Comparison of ENCODE assay signal across 24 cellular contexts in genomic region chr5:153402550-153402949, GRCh38.
DNase-seq lines count a peak whose midpoint lies in the region; ATAC-seq, FAIRE-seq and TF ChIP-seq lines count a peak whose summit lies in the region.
"Had no signal": no experiment of that assay in that cellular context is flagged by ENCODE, and none has a peak within 500 bp of the region (broad histone marks: within the 10 kb centered on the region; RNA-seq: fewer than 3 reads in every experiment).

No MANE protein-coding gene starts in this region.

- H3K4me3 ChIP-seq in pancreas, result no peak overlapping the region
- H3K4me3 ChIP-seq: GM12878, HAP-1, mucosa of descending colon, stomach had no signal

- no peak overlapping the region for H3K27ac ChIP-seq in pancreas
- H3K27ac ChIP-seq: stomach had no signal

- no peaks in the 10 kb centered on the region for H3K36me3 Mint-ChIP-seq in HFFc6 (ENCODE audit: low read depth)
- H3K36me3 Mint-ChIP-seq: type B pancreatic cell had no signal

- H3K27ac Mint-ChIP-seq in HFFc6, result no peak overlapping the region
- H3K27ac Mint-ChIP-seq: type B pancreatic cell had no signal

- H3K27me3 Mint-ChIP-seq in HFFc6 (ENCODE audit: insufficient read depth), result peaks cover 1% of the 10 kb centered on the region; the same call in 1 of the 2 replicates
- H3K27me3 Mint-ChIP-seq: type B pancreatic cell had no signal

- no peak for ATAC-seq in HG02588 (IDR thresholded peaks at IDR 0.05; ENCODE audit: unreplicated experiment)
- ATAC-seq in pancreas, result no peak
- no peak for ATAC-seq in left colon
- ATAC-seq: GM12878, left cardiac atrium, mucosa of descending colon, Panc1 had no signal

- no peaks in the 10 kb centered on the region for H3K4me1 ChIP-seq in pancreas
- H3K4me1 ChIP-seq: HAP-1, stomach had no signal

- intact Hi-C loops in pancreas (cut with DNase I), result no loop called here
- intact Hi-C loops in left colon (cut with DNase I, micrococcal nuclease), result no loop called here

- no peaks in the 10 kb centered on the region for H3K27me3 ChIP-seq in pancreas
- H3K27me3 ChIP-seq: stomach had no signal

- no peak overlapping the region for H3K4me3 Mint-ChIP-seq in HFFc6
- H3K4me3 Mint-ChIP-seq: type B pancreatic cell had no signal

- no peak for TF ChIP-seq CTCF in HFFc6 (IDR thresholded peaks at IDR 0.05)
- TF ChIP-seq CTCF in pancreas (IDR thresholded peaks at IDR 0.05), result no peak

- no peaks in the 10 kb centered on the region for H3K36me3 ChIP-seq in pancreas
- H3K36me3 ChIP-seq: HAP-1, stomach had no signal

- no peak for FAIRE-seq in pancreas (lab: Jason Lieb, UNC)
- FAIRE-seq: GM12878 had no signal

- no peaks in the 10 kb centered on the region for H3K9me3 ChIP-seq in pancreas
- H3K9me3 ChIP-seq: HAP-1, stomach had no signal

- no peaks in the 10 kb centered on the region for H3K9me3 Mint-ChIP-seq in HFFc6
- H3K9me3 Mint-ChIP-seq: type B pancreatic cell had no signal

- H3K4me1 Mint-ChIP-seq in HFFc6 (ENCODE audit: low read depth), result peaks cover 13% of the 10 kb centered on the region

- DNase-seq in AG08395 (ENCODE audit: low spot score) (peak; percentile 62), HFFc6 (peak; percentile 51), amniotic epithelial cell (ENCODE audit: low read depth) (peak; percentile 40), myocyte (ENCODE audit: low read depth) (peak; percentile 29), NCI-H2171 (lab: John Stamatoyannopoulos, UW) (no peak), pancreas (no peak), left colon (no peak)
- DNase-seq: ACHN; activated CD4-positive, alpha-beta T cell treated with anti-CD3 and anti-CD28 coated beads, Interleukin-2, amount 50 U/mL, for 1 hour; activated CD8-positive, alpha-beta memory T cell treated with anti-CD3 and anti-CD28 coated beads, Interleukin-2, amount 50 U/mL, for 48 hours; activated effector memory CD4-positive, alpha-beta T cell treated with anti-CD3 and anti-CD28 coated beads, Interleukin-2, amount 50 U/mL, for 16 hours; hypothalamus; Kasumi-1; left cardiac atrium; mucosa of descending colon; NCI-H1417; nucleus accumbens; stimulated activated CD4-positive, alpha-beta T cell treated with anti-CD3 and anti-CD28 coated beads, Interleukin-2, amount 100 ng/mL, for 48 hours; stomach had no signal

Comparison
In these comparisons a context has a peak if more than half of its experiments do, and no peak if none do; other contexts are left out.
1. DNase-seq: peak in AG08395 (single experiment), HFFc6 (single experiment), amniotic epithelial cell (single experiment) and myocyte (single experiment); none in NCI-H2171 (single experiment), pancreas (0 of 6) and left colon (0 of 2).